ENCODE assay signal across 20 cellular contexts in the genomic region with DNA sequence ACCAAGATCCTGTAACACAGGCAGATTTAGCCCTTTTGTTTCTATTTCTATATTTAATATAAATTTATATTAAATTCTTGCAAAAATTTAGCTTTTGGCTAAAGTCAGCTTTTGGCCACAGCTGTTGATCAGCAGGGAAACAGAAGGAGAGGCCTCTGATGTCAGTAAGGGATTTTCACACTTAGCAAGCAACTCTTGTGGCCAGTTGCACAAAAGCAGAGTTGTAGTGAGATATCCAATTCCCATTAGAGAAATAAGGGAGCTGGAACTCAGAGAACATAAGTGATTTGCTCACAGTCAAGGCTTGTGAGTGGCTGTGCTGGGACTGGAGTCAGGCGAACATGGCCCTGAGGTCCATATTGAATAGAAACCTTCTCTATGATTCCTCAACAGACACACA. TPM values are rescaled to one million over a fixed set of nuclear protein-coding genes. Genes with fewer than 3 reads are reported as not detected.
DNase-seq lines count a peak whose midpoint lies in the region; TF ChIP-seq lines count a peak whose summit lies in the region.
"Had no signal": no experiment of that assay in that cellular context is flagged by ENCODE, and none has a peak within 500 bp of the region (broad histone marks: within the 10 kb centered on the region; RNA-seq: fewer than 3 reads in every experiment).

No MANE protein-coding gene starts in this region.

- H3K4me3 Mint-ChIP-seq in endodermal cell (no peak overlapping the region), Caco-2 (ENCODE audit: unreplicated experiment) (no peak overlapping the region)
- H3K4me3 Mint-ChIP-seq: CD4-positive, CD25-positive, alpha-beta regulatory T cell had no signal

- H3K27ac ChIP-seq in endodermal cell (ENCODE audit: low read depth, low read length) = no peak overlapping the region
- H3K27ac ChIP-seq in spleen = peak overlapping the region in 6 of 8 donors; percentile 35 to 89 (median 83)
- H3K27ac ChIP-seq: BLaER1 had no signal

- in situ Hi-C loops in ACHN (cut with HindIII; ENCODE audit: low pct_ligation_motif_present, low pct_unique_long_range_greater_than_20kb, low sequenced_read_pairs) = no loop called here

- H3K36me3 Mint-ChIP-seq in endodermal cell (ENCODE audit: low read depth) = no peaks in the 10 kb centered on the region
- H3K36me3 Mint-ChIP-seq in Caco-2 (ENCODE audit: insufficient read depth, unreplicated experiment) = no peaks in the 10 kb centered on the region

- no peaks in the 10 kb centered on the region for H3K27me3 ChIP-seq in endodermal cell (ENCODE audit: control insufficient read depth, insufficient read depth, low read length, poor library complexity, severe bottlenecking)
- H3K27me3 ChIP-seq in spleen (replicated peaks in 1 of 7) = no peaks in the 10 kb centered on the region
- no peaks in the 10 kb centered on the region for H3K27me3 ChIP-seq in Caco-2 (replicated peaks; ENCODE audit: control insufficient read depth, insufficient read depth, low read length)
- H3K27me3 ChIP-seq: BLaER1 had no signal

- H3K36me3 ChIP-seq in endodermal cell (ENCODE audit: control insufficient read depth, insufficient read depth, low read length) (no peaks in the 10 kb centered on the region), spleen (no peaks in the 10 kb centered on the region), Caco-2 (ENCODE audit: control insufficient read depth, insufficient read depth, low read length) (no peaks in the 10 kb centered on the region)
- H3K36me3 ChIP-seq: BLaER1 had no signal

- BruUV-seq in Caco-2 (replicated peaks; lab: Mats Ljungman, UMichigan) = no TSS peak

- no peak for TF ChIP-seq POLR2A in spleen (IDR thresholded peaks at IDR 0.05)

- no peak overlapping the region for H3K9ac ChIP-seq in endodermal cell (ENCODE audit: extremely low read depth, low read length, poor library complexity, severe bottlenecking)
- H3K9ac ChIP-seq: BLaER1 had no signal

- H3K27ac Mint-ChIP-seq in endodermal cell (no peak overlapping the region), Caco-2 (ENCODE audit: unreplicated experiment) (no peak overlapping the region)
- H3K27ac Mint-ChIP-seq: CD4-positive, CD25-positive, alpha-beta regulatory T cell had no signal

- POLR2A ChIA-PET in Caco-2 (lab: Charles Lee) = no interaction called here

- H3K4me1 Mint-ChIP-seq in endodermal cell = no peaks in the 10 kb centered on the region
- H3K4me1 Mint-ChIP-seq in Caco-2 (ENCODE audit: low read depth, unreplicated experiment) = no peaks in the 10 kb centered on the region
- H3K4me1 Mint-ChIP-seq: CD4-positive, CD25-positive, alpha-beta regulatory T cell had no signal

- H3K4me1 ChIP-seq in endodermal cell (ENCODE audit: control insufficient read depth, insufficient read depth, low read length) = no peaks in the 10 kb centered on the region
- H3K4me1 ChIP-seq in spleen = peaks cover 10 to 56% (median 39%) of the 10 kb centered on the region in 6 donors
- no peaks in the 10 kb centered on the region for H3K4me1 ChIP-seq in Caco-2
- H3K4me1 ChIP-seq: BLaER1 had no signal

- no peaks in the 10 kb centered on the region for H3K27me3 Mint-ChIP-seq in endodermal cell (ENCODE audit: insufficient read depth)
- no peaks in the 10 kb centered on the region for H3K27me3 Mint-ChIP-seq in Caco-2 (ENCODE audit: insufficient read depth, unreplicated experiment)

- peaks cover 28% of the 10 kb centered on the region for H3K9me3 Mint-ChIP-seq in endodermal cell
- H3K9me3 Mint-ChIP-seq in Caco-2 (ENCODE audit: unreplicated experiment) = peaks cover 21% of the 10 kb centered on the region

- H3K9me3 ChIP-seq in endodermal cell (ENCODE audit: control insufficient read depth, low read length) (peaks cover 12% of the 10 kb centered on the region), spleen (peaks cover 0 to 23% (median 12%) of the 10 kb centered on the region in 8 donors), Caco-2 (peaks cover 12% of the 10 kb centered on the region)

- TF ChIP-seq CTCF in endodermal cell (conservative IDR thresholded peaks at IDR 0.05) (no peak), spleen (IDR thresholded peaks at IDR 0.05 in 8 of 11, conservative IDR thresholded peaks at IDR 0.05 in 3 of 11) (no peak), Caco-2 (IDR thresholded peaks at IDR 0.05; ENCODE audit: insufficient read depth in 1 of 2, low read depth in 1 of 2, low read length in 1 of 2, severe bottlenecking in 1 of 2, unreplicated experiment in 1 of 2) (no peak)

- intact Hi-C loops in spleen (cut with DNase I; ENCODE audit: low total_unique reads) (no loop called here), Caco-2 (cut with micrococcal nuclease; ENCODE audit: unreplicated experiment) (no loop called here)

- DNase-seq in LHCN-M2 (ENCODE audit: low read depth) (peak; percentile 37), endodermal cell (peak; percentile 16), myocyte (ENCODE audit: low read depth) (peak; percentile 43), spleen (no peak), iPS-NIHi7 (ENCODE audit: extremely low spot score) (no peak), Caco-2 (no peak), DMS153 (lab: John Stamatoyannopoulos, UW) (no peak), ACHN (no peak)
- DNase-seq: Calu3; CD4-positive, CD25-positive, alpha-beta regulatory T cell; DMS 273 treated with DMSO at 0.1 percent for 48 hours; DMS79; HCEC 1CT; IMR-90 had no signal

- H3K4me3 ChIP-seq in endodermal cell (ENCODE audit: low read length) (no peak overlapping the region), spleen (no peak overlapping the region), Caco-2 (ENCODE audit: low read depth, low read length) (no peak overlapping the region)
- H3K4me3 ChIP-seq: BLaER1, GM12878 had no signal

- WGBS in endodermal cell (ENCODE audit: insufficient coverage in 1 of 2, insufficient read length in 1 of 2), 2 experiments = 79% methylated on average over 1 of the region's 1 CpG; no CpG with 5 or more reads in 1 of the 2 experiments
- 78 to 100% (median 92%) methylated on average over 1 of the region's 1 CpG for WGBS in spleen, 5 donors

- CTCF ChIA-PET in Caco-2 (lab: Charles Lee) = no interaction called here

RNA-seq across cellular contexts. Expression of gene HEATR6, which starts 16.7 kb away (rescaled TPM):
- total RNA-seq in LHCN-M2 (2014; rRNA removed) (20.6 and 23.2 TPM in 2 replicates), endodermal cell (10 to 100 TPM; 25.5 to 27.6 TPM), myocyte (18.3 and 34.8 TPM in 2 replicates), spleen (10 to 100 TPM; 20.0 to 26.9 (median 22.0) TPM), Caco-2 (2022) (18.8 and 20.5 TPM in 2 replicates)
- polyA plus RNA-seq in LHCN-M2 (2012) = 8.5 TPM
- polyA plus RNA-seq in endodermal cell (2013, experiment 1 of 2) = 27.8 TPM
- polyA plus RNA-seq in endodermal cell (2013, experiment 2 of 2) = 23.5 TPM
- 13.7 TPM for polyA plus RNA-seq in myocyte (2012)
- 10 to 100 TPM in 2 of 3 donors, 1 to 10 TPM in 1; 8.2 to 13.4 (median 10.4) TPM for polyA plus RNA-seq in spleen

RNA-seq across cellular contexts. Expression of gene CA4, which starts 54.4 kb away (rescaled TPM):
- total RNA-seq in LHCN-M2 (2014; rRNA removed) = not detected in 2 replicates
- polyA plus RNA-seq in LHCN-M2 (2012) = not detected
- total RNA-seq in endodermal cell = 1 to 10 TPM; 1.5 to 3.0 TPM
- 1.5 TPM for polyA plus RNA-seq in endodermal cell (2013, experiment 1 of 2)
- polyA plus RNA-seq in endodermal cell (2013, experiment 2 of 2) = 0.66 TPM
- not detected in 2 replicates for total RNA-seq in myocyte
- not detected for polyA plus RNA-seq in myocyte (2012)
- total RNA-seq in spleen = 10 to 100 TPM in 4 of 7 donors, 1 to 10 TPM in 3; 7.2 to 19.3 (median 13.3) TPM
- polyA plus RNA-seq in spleen = 1 to 10 TPM; 1.7 to 7.0 (median 5.4) TPM
- not detected in 2 replicates for total RNA-seq in Caco-2 (2022)
- total RNA-seq: CD4-positive, CD25-positive, alpha-beta regulatory T cell; G401; GM12878; H4; HT-29; IMR-90 had no signal
- polyA plus RNA-seq: AG04450; CD4-positive, CD25-positive, alpha-beta regulatory T cell; IMR-90 had no signal

Comparison
In these comparisons a context has a peak if more than half of its experiments do, and no peak if none do; other contexts are left out.
1. DNase-seq: peak in LHCN-M2 (single experiment), endodermal cell (single experiment) and myocyte (single experiment); none in spleen (single experiment), iPS-NIHi7 (single experiment), Caco-2 (0 of 2), DMS153 (single experiment) and ACHN (single experiment).